In the genomic region with DNA sequence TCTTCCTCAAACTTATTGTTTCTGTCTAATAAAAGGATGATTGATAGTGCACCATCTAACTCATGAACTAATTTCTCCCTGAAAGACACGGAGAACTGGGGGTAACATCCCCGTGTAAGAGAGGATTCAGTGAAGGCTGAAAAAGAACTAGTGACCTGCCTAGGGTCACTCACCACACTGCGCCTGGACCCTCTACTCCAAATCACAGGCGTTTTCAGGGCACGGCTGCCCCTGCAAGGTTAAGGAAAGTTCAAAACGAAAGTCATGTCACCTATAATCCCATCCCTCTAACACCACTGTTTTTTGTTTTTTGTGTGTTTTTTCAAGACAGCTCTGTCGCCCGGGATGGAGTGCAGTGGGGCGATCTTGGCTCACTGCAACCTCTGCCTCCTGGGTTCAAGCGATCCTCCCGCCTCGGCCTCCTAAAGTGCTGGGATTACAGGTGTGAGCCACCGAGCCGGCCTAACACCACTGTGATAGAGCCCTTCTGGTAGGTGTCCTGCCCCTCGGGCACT, we compare ENCODE assay signal across 28 cellular contexts. TPM values are rescaled to one million over a fixed set of nuclear protein-coding genes. Genes with fewer than 3 reads are reported as not detected.
DNase-seq lines count a peak whose midpoint lies in the region; ATAC-seq, FAIRE-seq and TF ChIP-seq lines count a peak whose summit lies in the region.
"Had no signal": no experiment of that assay in that cellular context is flagged by ENCODE, and none has a peak within 500 bp of the region (broad histone marks: within the 10 kb centered on the region; RNA-seq: fewer than 3 reads in every experiment).

No MANE protein-coding gene starts in this region.

- no peaks in the 10 kb centered on the region for H3K36me3 ChIP-seq in astrocyte (ENCODE audit: insufficient read depth, low read length)
- H3K36me3 ChIP-seq in thoracic aorta, result no peaks in the 10 kb centered on the region
- H3K36me3 ChIP-seq: BLaER1, gastroesophageal sphincter, left lung had no signal

- no peak overlapping the region for H3K27ac ChIP-seq in astrocyte (ENCODE audit: low read depth, low read length)
- no peak overlapping the region for H3K27ac ChIP-seq in thoracic aorta
- H3K27ac ChIP-seq: BLaER1, body of pancreas, gastroesophageal sphincter, left lung, parathyroid adenoma, skin epidermis, testis had no signal

- H4K20me1 ChIP-seq in astrocyte (ENCODE audit: insufficient read depth, low read length), result no peaks in the 10 kb centered on the region

- no peak for DNase-seq in activated T-cell treated with anti-CD3 and anti-CD28 coated beads, Interleukin-2, amount 50 U/mL, for 4 hours
- no peak for DNase-seq in activated T-cell treated with anti-CD3 and anti-CD28 coated beads, Interleukin-2, amount 50 U/mL, for 72 hours
- no peak for DNase-seq in astrocyte (ENCODE audit: low read depth)
- no peak for DNase-seq in naive B cell
- no peak for DNase-seq in thoracic aorta (ENCODE audit: low spot score)
- no peak for DNase-seq in dermis blood vessel endothelial cell
- no peak for DNase-seq in iPS-NIHi7 (ENCODE audit: extremely low spot score)
- DNase-seq: activated CD4-positive, alpha-beta T cell treated with anti-CD3 and anti-CD28 coated beads for 48 hours; activated naive CD4-positive, alpha-beta T cell treated with anti-CD3 and anti-CD28 coated beads for 36 hours; body of pancreas; GDM1; left lung; NCI-H1436; NCI-H82; stimulated activated CD4-positive, alpha-beta T cell treated with anti-CD3 and anti-CD28 coated beads, Interleukin-4, amount 100 ng/mL, for 24 hours; T1000; testis had no signal

- TF ChIP-seq CTCF in astrocyte (IDR thresholded peaks at IDR 0.05; ENCODE audit: insufficient read depth, low read depth, low read length), result no peak
- TF ChIP-seq CTCF in thoracic aorta (IDR thresholded peaks at IDR 0.05), result no peak

- H3K27me3 ChIP-seq in astrocyte (ENCODE audit: insufficient read depth, low read length), result peaks cover 77% of the 10 kb centered on the region
- peaks cover 9% of the 10 kb centered on the region for H3K27me3 ChIP-seq in thoracic aorta (replicated peaks; ENCODE audit: insufficient read depth)
- H3K27me3 ChIP-seq: testis had no signal

- peaks cover 84% of the 10 kb centered on the region for H3K27me3 Mint-ChIP-seq in activated T-cell treated with anti-CD3 and anti-CD28 coated beads, Interleukin-2, amount 50 U/mL, for 4 hours (ENCODE audit: low read depth)
- peaks cover 87% of the 10 kb centered on the region for H3K27me3 Mint-ChIP-seq in activated T-cell treated with anti-CD3 and anti-CD28 coated beads, Interleukin-2, amount 50 U/mL, for 72 hours (ENCODE audit: low read depth)
- H3K27me3 Mint-ChIP-seq in astrocyte (ENCODE audit: low read depth, unreplicated experiment), result peaks cover 86% of the 10 kb centered on the region
- peaks cover 75 to 93% (median 89%) of the 10 kb centered on the region in 3 donors for H3K27me3 Mint-ChIP-seq in naive B cell

- no peaks in the 10 kb centered on the region for H3K4me1 ChIP-seq in astrocyte (ENCODE audit: insufficient read depth, low read length)
- peaks cover 8 to 32% of the 10 kb centered on the region in 2 donors for H3K4me1 ChIP-seq in thoracic aorta (ENCODE audit: control insufficient read depth in 1 of 2, low read depth in 2 of 2)
- H3K4me1 ChIP-seq: BLaER1, parathyroid adenoma had no signal

- no peak for FAIRE-seq in astrocyte (lab: Jason Lieb, UNC)
- FAIRE-seq: GM12878 had no signal

- ATAC-seq in activated T-cell treated with anti-CD3 and anti-CD28 coated beads, Interleukin-2, amount 50 U/mL, for 4 hours, result no peak
- ATAC-seq in activated T-cell treated with anti-CD3 and anti-CD28 coated beads, Interleukin-2, amount 50 U/mL, for 72 hours (replicated peaks in 1 of 2), result no peak
- peak in 1 of 2 donors; percentile 4 for ATAC-seq in naive B cell (ENCODE audit: low read depth in 2 of 2)
- no peak for ATAC-seq in thoracic aorta (ENCODE audit: insufficient number of reproducible peaks, low FRiP score, low read depth)
- ATAC-seq in activated CD4-positive, CD25-positive, alpha-beta regulatory T cell treated with anti-CD3 and anti-CD28 coated beads, Interleukin-2, amount 50 U/mL, for 24 hours, result no peak
- ATAC-seq: body of pancreas, gastroesophageal sphincter, GM12878, left lung, Panc1 had no signal

- H3K36me3 Mint-ChIP-seq in activated T-cell treated with anti-CD3 and anti-CD28 coated beads, Interleukin-2, amount 50 U/mL, for 4 hours (ENCODE audit: insufficient read depth), result no peaks in the 10 kb centered on the region
- H3K36me3 Mint-ChIP-seq in activated T-cell treated with anti-CD3 and anti-CD28 coated beads, Interleukin-2, amount 50 U/mL, for 72 hours (ENCODE audit: insufficient read depth in 2 of 2), result no peaks in the 10 kb centered on the region
- H3K36me3 Mint-ChIP-seq in astrocyte (ENCODE audit: low read depth, unreplicated experiment) (no peaks in the 10 kb centered on the region), naive B cell (no peaks in the 10 kb centered on the region)

- no peak overlapping the region for H3K4me2 ChIP-seq in astrocyte (ENCODE audit: low read length)
- H3K4me2 ChIP-seq: BLaER1 had no signal

- H3K9ac ChIP-seq in astrocyte (ENCODE audit: low read length), result no peak overlapping the region
- H3K9ac ChIP-seq: BLaER1, parathyroid adenoma had no signal

- peak overlapping the region; percentile 2 for H3K4me3 Mint-ChIP-seq in activated T-cell treated with anti-CD3 and anti-CD28 coated beads, Interleukin-2, amount 50 U/mL, for 4 hours
- H3K4me3 Mint-ChIP-seq in activated T-cell treated with anti-CD3 and anti-CD28 coated beads, Interleukin-2, amount 50 U/mL, for 72 hours, result peak overlapping the region in 1 of 2 donors; percentile 40
- H3K4me3 Mint-ChIP-seq in astrocyte (ENCODE audit: unreplicated experiment) (no peak overlapping the region), naive B cell (peak overlapping the region; percentile 7 to 86 (median 77))
- H3K4me3 Mint-ChIP-seq: activated naive CD4-positive, alpha-beta T cell treated with anti-CD3 and anti-CD28 coated beads for 36 hours; dendritic cell treated with granulocyte-macrophage colony-stimulating factor and Interleukin-4, amounts not matched to agents 40 ng/mL and 50 ng/mL, for 4 days had no signal

- no peak overlapping the region for H3K4me3 ChIP-seq in astrocyte (ENCODE audit: insufficient read depth, low read depth, low read length)
- peak overlapping the region; percentile 34 for H3K4me3 ChIP-seq in thoracic aorta
- H3K4me3 ChIP-seq: BLaER1, body of pancreas, gastroesophageal sphincter, GM12878, left lung, skin epidermis, testis had no signal

- H3K79me2 ChIP-seq in astrocyte (ENCODE audit: insufficient read depth, low read length), result no peaks in the 10 kb centered on the region
- H3K79me2 ChIP-seq: parathyroid adenoma had no signal

- H3K9me3 Mint-ChIP-seq in activated T-cell treated with anti-CD3 and anti-CD28 coated beads, Interleukin-2, amount 50 U/mL, for 4 hours, result no peaks in the 10 kb centered on the region
- H3K9me3 Mint-ChIP-seq in activated T-cell treated with anti-CD3 and anti-CD28 coated beads, Interleukin-2, amount 50 U/mL, for 72 hours, result no peaks in the 10 kb centered on the region
- H3K9me3 Mint-ChIP-seq in astrocyte (ENCODE audit: unreplicated experiment) (peaks cover 15% of the 10 kb centered on the region), naive B cell (peaks cover 0 to under 1% (median 0%) of the 10 kb centered on the region in 7 donors)
- H3K9me3 Mint-ChIP-seq: activated naive CD4-positive, alpha-beta T cell treated with anti-CD3 and anti-CD28 coated beads for 36 hours; dendritic cell treated with granulocyte-macrophage colony-stimulating factor and Interleukin-4, amounts not matched to agents 40 ng/mL and 50 ng/mL, for 4 days had no signal

- peaks cover 25% of the 10 kb centered on the region for H3K4me1 Mint-ChIP-seq in activated T-cell treated with anti-CD3 and anti-CD28 coated beads, Interleukin-2, amount 50 U/mL, for 4 hours (ENCODE audit: low read depth)
- H3K4me1 Mint-ChIP-seq in activated T-cell treated with anti-CD3 and anti-CD28 coated beads, Interleukin-2, amount 50 U/mL, for 72 hours (ENCODE audit: low read depth), result peaks cover 28% of the 10 kb centered on the region
- H3K4me1 Mint-ChIP-seq in astrocyte (ENCODE audit: low read depth, unreplicated experiment), result peaks cover 3% of the 10 kb centered on the region
- peaks cover 24 to 38% (median 35%) of the 10 kb centered on the region in 3 donors for H3K4me1 Mint-ChIP-seq in naive B cell

- no peak overlapping the region for H3K27ac Mint-ChIP-seq in activated T-cell treated with anti-CD3 and anti-CD28 coated beads, Interleukin-2, amount 50 U/mL, for 72 hours
- H3K27ac Mint-ChIP-seq in astrocyte (ENCODE audit: unreplicated experiment) (peak overlapping the region; percentile 48), naive B cell (peak overlapping the region in 2 of 6 donors; percentile 2 to 60)
- H3K27ac Mint-ChIP-seq: activated naive CD4-positive, alpha-beta T cell treated with anti-CD3 and anti-CD28 coated beads for 36 hours; dendritic cell treated with granulocyte-macrophage colony-stimulating factor and Interleukin-4, amounts not matched to agents 40 ng/mL and 50 ng/mL, for 4 days had no signal

- no peaks in the 10 kb centered on the region for H3K9me3 ChIP-seq in astrocyte (ENCODE audit: insufficient read depth, low read depth, low read length)
- no peaks in the 10 kb centered on the region for H3K9me3 ChIP-seq in thoracic aorta
- H3K9me3 ChIP-seq: body of pancreas, gastroesophageal sphincter, left lung, testis had no signal

- H2AFZ ChIP-seq in astrocyte (ENCODE audit: low read depth, low read length), result no peak overlapping the region
- H2AFZ ChIP-seq: parathyroid adenoma had no signal

RNA-seq across cellular contexts. Expression of a gene that starts 8.7 kb away (rescaled TPM):
- total RNA-seq in activated T-cell treated with anti-CD3 and anti-CD28 coated beads, Interleukin-2, amount 50 U/mL, for 4 hours, result not detected
- total RNA-seq in activated T-cell treated with anti-CD3 and anti-CD28 coated beads, Interleukin-2, amount 50 U/mL, for 72 hours, result not detected
- total RNA-seq in astrocyte (not detected in 2 replicates), thoracic aorta (not detected), dermis blood vessel endothelial cell (not detected in 2 replicates)
- not detected for polyA plus RNA-seq in naive B cell (ENCODE audit: low read depth in 6 of 6)
- total RNA-seq: A172; activated naive CD4-positive, alpha-beta T cell treated with anti-CD3 and anti-CD28 coated beads for 36 hours; body of pancreas; gastroesophageal sphincter; GM12878; left lung; SK-MEL-5 had no signal
- polyA plus RNA-seq: esophagus, GM12878 had no signal

RNA-seq across cellular contexts. Expression of a gene that starts 10.7 kb away (rescaled TPM):
- total RNA-seq in activated T-cell treated with anti-CD3 and anti-CD28 coated beads, Interleukin-2, amount 50 U/mL, for 4 hours, result under 1 TPM in 2 of 3 donors, not detected in 1; 0.11 to 0.43 TPM
- not detected for total RNA-seq in activated T-cell treated with anti-CD3 and anti-CD28 coated beads, Interleukin-2, amount 50 U/mL, for 72 hours
- total RNA-seq in astrocyte (not detected in 2 replicates), thoracic aorta (not detected), dermis blood vessel endothelial cell (not detected in 2 replicates)
- polyA plus RNA-seq in naive B cell (ENCODE audit: low read depth in 6 of 6), result not detected
- total RNA-seq: A172; activated naive CD4-positive, alpha-beta T cell treated with anti-CD3 and anti-CD28 coated beads for 36 hours; gastroesophageal sphincter; left lung had no signal
- polyA plus RNA-seq: GM12878 had no signal
